In the genomic region with DNA sequence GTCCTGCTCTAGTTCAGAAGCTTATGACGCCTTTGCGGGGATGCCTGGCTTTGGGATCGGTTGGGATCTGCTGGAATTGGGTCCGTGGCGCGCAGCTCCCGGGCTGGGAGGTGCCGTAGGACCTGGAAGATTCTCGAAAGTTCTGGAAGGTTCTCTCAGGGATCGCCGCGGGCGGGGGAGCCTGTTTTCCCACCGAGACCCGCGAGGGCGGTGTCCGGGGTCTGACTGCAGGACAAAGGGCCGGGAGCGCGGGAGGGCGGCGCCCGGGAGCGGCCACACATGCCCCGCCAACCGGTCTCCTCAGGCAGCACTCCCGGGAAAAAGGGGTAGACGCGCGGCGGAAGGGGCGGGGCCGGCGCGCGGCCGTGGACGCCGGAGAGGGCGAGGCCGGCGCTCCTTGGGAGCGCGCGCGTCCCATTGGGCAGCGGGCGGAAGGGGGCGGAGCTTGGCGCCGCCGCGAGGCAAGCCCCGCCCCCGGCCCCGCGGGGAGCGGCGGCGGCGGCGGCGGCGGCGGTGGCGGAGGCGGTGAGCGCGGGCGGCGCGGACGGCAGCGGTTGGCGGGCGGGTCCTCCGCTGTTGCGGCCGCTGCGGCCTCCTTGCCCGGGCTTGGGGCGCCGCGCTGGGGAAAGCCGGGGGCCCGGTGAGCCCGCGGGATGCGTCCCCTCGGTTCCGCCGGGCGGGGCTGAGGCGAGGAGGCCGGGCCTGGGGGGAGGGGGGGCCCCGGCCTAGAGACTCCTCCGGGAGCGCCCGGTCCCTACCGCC, we compare ENCODE assay signal across 8 cellular contexts. TPM values are rescaled to one million over a fixed set of nuclear protein-coding genes. Genes with fewer than 3 reads are reported as not detected.
DNase-seq lines count a peak whose midpoint lies in the region; ATAC-seq and TF ChIP-seq lines count a peak whose summit lies in the region.

No MANE protein-coding gene starts in this region.

- no peak for TF ChIP-seq CTCF in activated B cell treated with CpG ODN at 0.5 μM for 24 hours (IDR thresholded peaks at IDR 0.05)

- in situ Hi-C loops in ACHN (cut with HindIII; ENCODE audit: low pct_ligation_motif_present, low pct_unique_long_range_greater_than_20kb, low sequenced_read_pairs), result no loop called here

- H3K36me3 Mint-ChIP-seq in activated B cell treated with CpG ODN at 0.5 μM for 24 hours (ENCODE audit: low read depth), result peaks cover 34% of the 10 kb centered on the region

- H3K27ac ChIP-seq in caudate nucleus (ENCODE audit: low read depth, low read length), result peak overlapping the region; percentile 99

- H3K4me3 Mint-ChIP-seq in activated B cell treated with CpG ODN at 0.5 μM for 24 hours, result peak overlapping the region; percentile 93

- H3K4me1 Mint-ChIP-seq in activated B cell treated with CpG ODN at 0.5 μM for 24 hours, result peaks cover 13% of the 10 kb centered on the region

- CTCF ChIA-PET in activated B cell treated with CpG ODN at 0.5 μM for 24 hours (lab: Charles Lee), result interaction anchor here (0.6 kb wide), 1 partner anchor 49 kb away, joined by 3 read pairs; no protein-coding TSS in a partner anchor

- intact Hi-C loops in activated B cell treated with CpG ODN at 0.5 μM for 24 hours (cut with micrococcal nuclease), result loop anchor here (1.0 to 5.0 kb wide), 3 partner anchors 29 to 77 kb away; partner anchors contain the start of genes DAZAP1, FAM174C and NDUFS7

- POLR2A ChIA-PET in activated B cell treated with CpG ODN at 0.5 μM for 24 hours (lab: Charles Lee), result interaction anchor here (0.6 to 1.7 kb wide), 7 partner anchors 9 to 85 kb away, joined by 3 to 9 read pairs (median 3); partner anchors contain the start of genes CIRBP and FAM174C

- H3K9me3 Mint-ChIP-seq in activated B cell treated with CpG ODN at 0.5 μM for 24 hours, result no peaks in the 10 kb centered on the region

- H3K27me3 Mint-ChIP-seq in activated B cell treated with CpG ODN at 0.5 μM for 24 hours, result no peaks in the 10 kb centered on the region

- peak; percentile 66 for ATAC-seq in GM18870 (IDR thresholded peaks at IDR 0.05; ENCODE audit: unreplicated experiment)
- peak; percentile 86 for ATAC-seq in HG03108 (IDR thresholded peaks at IDR 0.05; ENCODE audit: unreplicated experiment)
- peak; percentile 99 for ATAC-seq in activated B cell treated with CpG ODN at 0.5 μM for 24 hours (ENCODE audit: low read depth)

- DNase-seq in ACHN (peak; percentile 89), NCI-H2196 (lab: John Stamatoyannopoulos, UW; ENCODE audit: unreplicated experiment) (peak; percentile 94), activated B cell treated with CpG ODN at 0.5 μM for 24 hours (peak; percentile 88), caudate nucleus (lab: John Stamatoyannopoulos, UW) (peak in 60 of 61 donors; percentile 46 to 96 (median 84)), islet precursor cell (peak; percentile 94)
- DNase-seq in stimulated activated CD4-positive, alpha-beta T cell treated with anti-CD3 and anti-CD28 coated beads, Interleukin-12 subunit alpha, Interleukin-12 subunit beta, amount 100 ng/mL, for 4 hours, result peak; percentile 84

- peak overlapping the region; percentile 86 for H3K27ac Mint-ChIP-seq in activated B cell treated with CpG ODN at 0.5 μM for 24 hours

RNA-seq across cellular contexts. Expression of gene NDUFS7, which starts 29.0 kb away (rescaled TPM):
- 82.1 and 84.3 TPM in 2 replicates for total RNA-seq in activated B cell treated with CpG ODN at 0.5 μM for 24 hours

RNA-seq across cellular contexts. Expression of gene GAMT, which starts 46.7 kb away (rescaled TPM):
- total RNA-seq in activated B cell treated with CpG ODN at 0.5 μM for 24 hours, result 6.9 and 8.8 TPM in 2 replicates

RNA-seq across cellular contexts. Expression of gene DAZAP1, which starts 52.7 kb away (rescaled TPM):
- 177 and 195 TPM in 2 replicates for total RNA-seq in activated B cell treated with CpG ODN at 0.5 μM for 24 hours

Comparison
In these comparisons a context has a peak if more than half of its experiments do, and no peak if none do; other contexts are left out.
1. Peak in every context shown above with its lines: DNase-seq, ATAC-seq and H3K27ac ChIP-seq.